In the genomic region with DNA sequence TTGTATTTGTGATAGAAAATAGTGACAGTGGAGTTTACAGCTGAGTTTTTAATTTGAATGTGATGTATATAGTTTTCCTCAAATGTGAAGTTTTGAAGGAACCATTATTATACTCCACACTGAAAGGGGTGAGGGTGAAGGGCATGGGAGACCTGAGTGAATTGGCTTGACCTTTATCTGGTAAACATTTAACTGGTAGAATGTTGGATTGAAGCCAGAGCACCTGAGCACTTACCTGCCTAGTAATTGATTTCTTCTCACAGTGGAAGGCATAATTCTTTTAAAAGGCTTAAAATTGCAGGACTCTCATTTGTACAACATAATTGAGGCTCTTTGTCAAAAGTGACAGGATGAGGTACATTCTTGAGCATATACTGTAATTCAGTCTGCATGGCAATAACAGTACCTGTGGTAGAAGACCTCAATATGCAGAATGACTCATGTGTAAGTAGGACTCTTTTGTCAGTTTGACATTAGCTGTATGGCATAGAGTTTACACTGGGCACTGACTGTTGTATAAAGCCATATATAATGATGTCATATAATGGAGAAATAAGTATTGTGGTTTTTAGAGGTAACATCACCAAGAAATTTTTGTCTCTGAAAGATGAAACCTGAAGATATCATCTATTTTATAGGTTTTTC, we compare ENCODE assay signal across 10 cellular contexts.
DNase-seq lines count a peak whose midpoint lies in the region; ATAC-seq lines count a peak whose summit lies in the region.
"Had no signal": no experiment of that assay in that cellular context is flagged by ENCODE, and none has a peak within 500 bp of the region (broad histone marks: within the 10 kb centered on the region; RNA-seq: fewer than 3 reads in every experiment).

No MANE protein-coding gene starts in this region.

- no peak overlapping the region for H3K27ac Mint-ChIP-seq in T-cell
- H3K27ac Mint-ChIP-seq: CD8-positive, alpha-beta T cell had no signal

- no peaks in the 10 kb centered on the region for H3K27me3 Mint-ChIP-seq in T-cell

- POLR2A ChIA-PET in T-cell (lab: Charles Lee) = no interaction called here

- H3K4me1 Mint-ChIP-seq in T-cell = no peaks in the 10 kb centered on the region

- CTCF ChIA-PET in T-cell (lab: Charles Lee) = no interaction called here

- DNase-seq in COLO668 (lab: John Stamatoyannopoulos, UW; ENCODE audit: unreplicated experiment) = peak; percentile 27
- peak; percentile 98 for DNase-seq in NCI-H69 (lab: John Stamatoyannopoulos, UW)
- no peak for DNase-seq in T-cell
- DNase-seq in left cardiac atrium = no peak
- DNase-seq in ecto neural progenitor cell (ENCODE audit: low spot score) = no peak
- DNase-seq: CD8-positive, alpha-beta T cell; stimulated activated CD8-positive, alpha-beta memory T cell treated with anti-CD3 and anti-CD28 coated beads, Interleukin-4, amount 100 ng/mL, for 48 hours had no signal

- no peaks in the 10 kb centered on the region for H3K36me3 Mint-ChIP-seq in T-cell
- H3K36me3 Mint-ChIP-seq: CD8-positive, alpha-beta T cell had no signal

- intact Hi-C loops in left cardiac atrium (cut with DNase I) = no loop called here

- no peaks in the 10 kb centered on the region for H3K9me3 Mint-ChIP-seq in T-cell
- H3K9me3 Mint-ChIP-seq: CD8-positive, alpha-beta T cell had no signal

- no peak overlapping the region for H3K4me3 Mint-ChIP-seq in T-cell
- H3K4me3 Mint-ChIP-seq: CD8-positive, alpha-beta T cell had no signal

- peak; percentile 90 for ATAC-seq in GM18873 (IDR thresholded peaks at IDR 0.05; ENCODE audit: low FRiP score, unreplicated experiment)
- peak; percentile 61 for ATAC-seq in HG03103 (IDR thresholded peaks at IDR 0.05; ENCODE audit: low read depth, unreplicated experiment)
- no peak for ATAC-seq in T-cell (replicated peaks in 1 of 4)
- no peak for ATAC-seq in GM21526 (IDR thresholded peaks at IDR 0.05; ENCODE audit: low FRiP score, unreplicated experiment)
- no peak for ATAC-seq in left cardiac atrium
- ATAC-seq: CD8-positive, alpha-beta T cell had no signal

Comparison
In these comparisons a context has a peak if more than half of its experiments do, and no peak if none do; other contexts are left out.
1. DNase-seq: peak in COLO668 (single experiment) and NCI-H69 (single experiment); none in T-cell (0 of 34), left cardiac atrium (single experiment) and ecto neural progenitor cell (single experiment).
2. ATAC-seq: peak in GM18873 (single experiment) and HG03103 (single experiment); none in T-cell (0 of 4), GM21526 (single experiment) and left cardiac atrium (0 of 2).